Comparison of ENCODE assay signal across 12 cellular contexts in the genomic region with DNA sequence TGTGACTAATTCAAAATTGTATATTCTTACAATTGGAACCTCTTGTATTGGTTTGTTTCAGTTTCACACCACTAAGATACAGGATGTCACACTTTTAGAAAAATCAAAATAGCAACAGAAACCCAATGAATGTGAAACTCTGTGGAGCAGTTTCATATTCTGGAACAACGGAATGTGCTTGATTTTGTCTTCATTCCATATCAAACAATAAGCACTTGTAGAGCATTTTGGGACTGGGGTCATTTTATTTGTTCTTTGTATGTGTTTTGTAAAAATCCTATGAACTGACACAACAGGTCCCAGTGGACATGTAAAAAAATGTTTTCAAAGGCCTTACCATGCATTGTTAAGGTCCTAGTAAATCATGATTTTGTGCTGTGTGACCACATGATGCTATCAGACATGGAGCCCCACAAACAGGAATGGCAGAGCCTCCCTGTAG.
DNase-seq lines count a peak whose midpoint lies in the region; ATAC-seq and FAIRE-seq lines count a peak whose summit lies in the region.
"Had no signal": no experiment of that assay in that cellular context is flagged by ENCODE, and none has a peak within 500 bp of the region (broad histone marks: within the 10 kb centered on the region; RNA-seq: fewer than 3 reads in every experiment).

No MANE protein-coding gene starts in this region.

- ATAC-seq in HG02623 (IDR thresholded peaks at IDR 0.05; ENCODE audit: unreplicated experiment) (peak; percentile 89), HG03469 (IDR thresholded peaks at IDR 0.05; ENCODE audit: unreplicated experiment) (peak; percentile 93)

- DNase-seq in GM19239 (ENCODE audit: insufficient read length, low spot score), result no peak
- DNase-seq in pons (ENCODE audit: low spot score), result peak; percentile 5
- DNase-seq in AML-193 (lab: John Stamatoyannopoulos, UW), result no peak
- DNase-seq in NCI-H1436 (lab: John Stamatoyannopoulos, UW), result no peak
- DNase-seq in NCI-H2171 (lab: John Stamatoyannopoulos, UW), result no peak
- DNase-seq: adrenal gland; GF-D8; NCI-H1417 treated with DMSO at 0.1 percent for 48 hours; stimulated activated CD4-positive, alpha-beta T cell treated with anti-CD3 and anti-CD28 coated beads, Interleukin-1b, Interleukin-23, amount 100 ng/mL, for 48 hours had no signal

- FAIRE-seq in GM19239 (lab: Jason Lieb, UNC), result peak; percentile 18
- FAIRE-seq: islet of Langerhans had no signal
